Comparison of ENCODE assay signal across 18 cellular contexts in genomic region chr7:28979791-28980190, GRCh38. TPM values are rescaled to one million over a fixed set of nuclear protein-coding genes. Genes with fewer than 3 reads are reported as not detected.
"Had no signal": no experiment of that assay in that cellular context is flagged by ENCODE, and none has a peak within 500 bp of the region (broad histone marks: within the 10 kb centered on the region; RNA-seq: fewer than 3 reads in every experiment).

No MANE protein-coding gene starts in this region.

- H3K4me3 ChIP-seq: body of pancreas, gastrocnemius medialis, prostate gland, sigmoid colon, upper lobe of left lung had no signal

- H3K4me1 ChIP-seq: body of pancreas, prostate gland had no signal

- H3K36me3 ChIP-seq: gastrocnemius medialis, prostate gland, sigmoid colon, upper lobe of left lung had no signal

- H3K27ac ChIP-seq: body of pancreas, gastrocnemius medialis, prostate gland, sigmoid colon, upper lobe of left lung had no signal

- H3K27me3 ChIP-seq: body of pancreas, gastrocnemius medialis, sigmoid colon, upper lobe of left lung had no signal

- H3K9me3 ChIP-seq: body of pancreas, gastrocnemius medialis, prostate gland, sigmoid colon, upper lobe of left lung had no signal

- ATAC-seq: activated naive CD4-positive, alpha-beta T cell treated with anti-CD3 and anti-CD28 coated beads, Interleukin-2, amount 50 U/mL, for 72 hours; activated T-cell treated with anti-CD3 and anti-CD28 coated beads, Interleukin-2, amount 50 U/mL, for 72 hours; effector memory CD8-positive, alpha-beta T cell; stimulated activated naive CD8-positive, alpha-beta T cell treated with anti-CD3 and anti-CD28 coated beads, Interleukin-15, amount 100 ng/mL, for 72 hours; T-helper 17 cell had no signal

- DNase-seq: activated B cell treated with CpG ODN at 0.5 μM for 24 hours; activated CD4-positive, alpha-beta T cell treated with anti-CD3 and anti-CD28 coated beads, Interleukin-2, amount 10 ng/mL, durations not matched to agents 24 days and 14 days; activated CD8-positive, alpha-beta memory T cell treated with anti-CD3 and anti-CD28 coated beads, Interleukin-2, amount 50 U/mL, for 48 hours; activated gamma-delta T cell; activated T-cell treated with anti-CD3 and anti-CD28 coated beads, Interleukin-2, amount 50 U/mL, for 72 hours; amniotic stem cell; body of pancreas; effector memory CD8-positive, alpha-beta T cell; gastrocnemius medialis; kidney; nephron progenitor cell; sigmoid colon; stimulated activated CD4-positive, alpha-beta T cell treated with anti-CD3 and anti-CD28 coated beads, Interleukin-1b, Interleukin-23, amount 100 ng/mL, for 48 hours; stimulated activated naive CD8-positive, alpha-beta T cell treated with anti-CD3 and anti-CD28 coated beads, Interleukin-15, amount 100 ng/mL, for 72 hours; T-helper 17 cell; upper lobe of left lung had no signal

RNA-seq across cellular contexts. Expression of gene TRIL, which starts 21.7 kb away (rescaled TPM):
- total RNA-seq: activated B cell treated with CpG ODN at 0.5 μM for 24 hours; activated T-cell treated with anti-CD3 and anti-CD28 coated beads, Interleukin-2, amount 50 U/mL, for 72 hours; T-helper 17 cell had no signal
